In genomic region chr4:7983296-7983695, GRCh38 we compare ENCODE assay signal across 32 cellular contexts.
"Had no signal": no experiment of that assay in that cellular context is flagged by ENCODE, and none has a peak within 500 bp of the region (broad histone marks: within the 10 kb centered on the region; RNA-seq: fewer than 3 reads in every experiment).

No MANE protein-coding gene starts in this region.

- H3K27me3 Mint-ChIP-seq: activated T-helper 17 cell treated with anti-CD3 and anti-CD28 coated beads, Interleukin-2, amount 50 U/mL, for 72 hours had no signal

- H3K27ac ChIP-seq: cardiac muscle cell, RWPE1, WERI-Rb-1 had no signal

- ATAC-seq: activated CD8-positive, alpha-beta T cell treated with anti-CD3 and anti-CD28 coated beads for 36 hours; activated T-cell treated with anti-CD3 and anti-CD28 coated beads, Interleukin-2, amount 50 U/mL, for 72 hours; activated T-helper 17 cell treated with anti-CD3 and anti-CD28 coated beads, Interleukin-2, amount 50 U/mL, for 72 hours; Panc1; Right ventricle myocardium inferior; SK-N-SH treated with all-trans-retinoic acid at 6 μM for 48 hours; T-cell had no signal

- H3K27me3 ChIP-seq: cardiac muscle cell, MG63 had no signal

- H3K36me3 Mint-ChIP-seq: activated naive CD8-positive, alpha-beta T cell treated with anti-CD3 and anti-CD28 coated beads for 36 hours; T-cell had no signal

- H3K36me3 ChIP-seq: cardiac muscle cell, MG63, WERI-Rb-1 had no signal

- H3K4me3 ChIP-seq: cardiac muscle cell, MG63 had no signal

- H3K9me3 ChIP-seq: MG63 had no signal

- H3K27ac Mint-ChIP-seq: activated CD4-positive, alpha-beta T cell treated with anti-CD3 and anti-CD28 coated beads, Interleukin-2, amount 10 ng/mL, durations not matched to agents 24 days and 14 days; activated CD8-positive, alpha-beta T cell treated with anti-CD3 and anti-CD28 coated beads for 36 hours; activated naive CD8-positive, alpha-beta T cell treated with anti-CD3 and anti-CD28 coated beads for 36 hours; activated T-cell treated with anti-CD3 and anti-CD28 coated beads, Interleukin-2, amount 50 U/mL, for 72 hours; activated T-helper 17 cell treated with anti-CD3 and anti-CD28 coated beads, Interleukin-2, amount 50 U/mL, for 72 hours; T-cell had no signal

- H3K4me1 Mint-ChIP-seq: activated T-helper 17 cell treated with anti-CD3 and anti-CD28 coated beads, Interleukin-2, amount 50 U/mL, for 72 hours had no signal

- H3K4me3 Mint-ChIP-seq: activated CD4-positive, alpha-beta T cell treated with anti-CD3 and anti-CD28 coated beads, Interleukin-2, amount 10 ng/mL, durations not matched to agents 24 days and 14 days; activated CD8-positive, alpha-beta T cell treated with anti-CD3 and anti-CD28 coated beads for 36 hours; activated naive CD8-positive, alpha-beta T cell treated with anti-CD3 and anti-CD28 coated beads for 36 hours; activated T-cell treated with anti-CD3 and anti-CD28 coated beads, Interleukin-2, amount 50 U/mL, for 72 hours; activated T-helper 17 cell treated with anti-CD3 and anti-CD28 coated beads, Interleukin-2, amount 50 U/mL, for 72 hours; T-cell had no signal

- DNase-seq: activated CD4-positive, alpha-beta T cell treated with anti-CD3 and anti-CD28 coated beads, Interleukin-2, amount 10 ng/mL, durations not matched to agents 24 days and 14 days; activated CD4-positive, alpha-beta T cell treated with anti-CD3 and anti-CD28 coated beads, Interleukin-2, amount 50 U/mL, for 4 hours; activated CD8-positive, alpha-beta T cell treated with anti-CD3 and anti-CD28 coated beads for 36 hours; activated effector memory CD4-positive, alpha-beta T cell treated with anti-CD3 and anti-CD28 coated beads, Interleukin-2, amount 50 U/mL, for 16 hours; activated naive CD4-positive, alpha-beta T cell; activated naive CD4-positive, alpha-beta T cell treated with anti-CD3 and anti-CD28 coated beads, Interleukin-2, amount 50 U/mL, for 16 hours; activated naive CD8-positive, alpha-beta T cell treated with anti-CD3 and anti-CD28 coated beads for 36 hours; activated T-cell treated with anti-CD3 and anti-CD28 coated beads, Interleukin-2, amount 50 U/mL, for 1 hour; activated T-cell treated with anti-CD3 and anti-CD28 coated beads, Interleukin-2, amount 50 U/mL, for 72 hours; amniotic stem cell; aorta; Kasumi-1; KG1; MG63; MV-4-11; NCI-H1092; NCI-H1436 treated with DMSO at 0.1 percent for 48 hours; NCI-H1694 treated with DMSO at 0.1 percent for 48 hours; NCI-H2029; NCI-H345; NCI-H524 treated with DMSO at 0.1 percent for 48 hours; SIG-M5; T-cell; T-helper 2 cell; T-helper 9 cell; WERI-Rb-1 had no signal
